Comparison of ENCODE assay signal across 9 cellular contexts in the genomic region with DNA sequence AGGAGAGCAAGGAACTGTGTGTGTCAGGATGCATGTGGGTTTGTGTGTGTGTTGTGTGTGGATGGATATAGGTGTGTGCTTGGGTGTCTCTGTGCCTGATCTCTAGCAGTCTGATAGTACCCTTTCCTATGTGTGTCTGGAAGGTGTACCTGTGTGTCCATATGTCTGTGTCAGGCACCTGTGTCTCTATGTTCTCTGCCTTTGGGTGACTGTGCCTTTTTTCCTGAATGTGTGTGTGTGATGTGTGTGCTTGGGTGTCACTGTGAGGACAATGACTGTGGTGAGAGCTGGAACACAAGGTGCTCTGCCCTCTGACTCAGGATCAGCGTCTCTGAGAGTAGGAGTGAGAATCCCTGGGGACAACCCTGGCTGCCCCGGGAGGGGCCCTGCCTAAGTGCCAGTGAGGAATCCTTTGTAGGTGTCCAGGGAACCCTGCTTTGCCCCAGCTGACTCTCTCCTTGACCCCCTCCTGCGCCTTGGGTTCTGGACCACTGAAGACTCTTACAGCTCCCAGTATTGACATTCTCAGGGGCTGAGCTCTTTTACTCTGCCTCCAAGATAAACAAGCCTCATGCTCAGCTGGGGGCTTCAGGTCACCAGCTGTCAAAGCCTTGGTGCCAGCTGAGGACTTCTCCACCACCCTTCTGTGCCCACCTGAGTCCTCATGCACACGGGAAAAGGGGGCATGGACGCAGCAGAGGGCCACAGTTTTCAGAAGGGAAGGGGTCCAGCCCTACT. TPM values are rescaled to one million over a fixed set of nuclear protein-coding genes. Genes with fewer than 3 reads are reported as not detected.
DNase-seq lines count a peak whose midpoint lies in the region; ATAC-seq and TF ChIP-seq lines count a peak whose summit lies in the region.
"Had no signal": no experiment of that assay in that cellular context is flagged by ENCODE, and none has a peak within 500 bp of the region (broad histone marks: within the 10 kb centered on the region; RNA-seq: fewer than 3 reads in every experiment).

No MANE protein-coding gene starts in this region.

- no peak overlapping the region for H3K14ac ChIP-seq in IMR-90 (replicated peaks; ENCODE audit: low read depth, low read length)

- H2AK9ac ChIP-seq in IMR-90 (replicated peaks; ENCODE audit: low read depth, low read length, poor library complexity) = peak overlapping the region; percentile 7

- TF ChIP-seq POLR2A in IMR-90 (IDR thresholded peaks at IDR 0.05; ENCODE audit: low read depth, low read length) = no peak

- H3K36me3 Mint-ChIP-seq in CD8-positive, alpha-beta T cell = no peaks in the 10 kb centered on the region
- peaks cover 5% of the 10 kb centered on the region for H3K36me3 Mint-ChIP-seq in chondrocyte (ENCODE audit: low read depth)
- H3K36me3 Mint-ChIP-seq in neural crest cell (ENCODE audit: low read depth) = no peaks in the 10 kb centered on the region

- no peak overlapping the region; the same call in 1 of the 2 replicates for H3K4me2 ChIP-seq in IMR-90 (ENCODE audit: low read depth, low read length)

- CTCF ChIA-PET in CD8-positive, alpha-beta T cell (lab: Charles Lee) = interaction anchor here (0.6 to 3.8 kb wide), 8 partner anchors 9 to 500 kb away, joined by 3 to 24 read pairs (median 4); no protein-coding TSS in a partner anchor
- CTCF ChIA-PET in IMR-90 (lab: Yijun Ruan, JAX) = interaction anchor here (0.6 kb wide), 1 partner anchor 10 kb away, joined by 3 read pairs; no protein-coding TSS in a partner anchor

- ATAC-seq in CD8-positive, alpha-beta T cell = no peak
- ATAC-seq in IMR-90 (ENCODE audit: low read depth) = no peak

- TF ChIP-seq CTCF in CD8-positive, alpha-beta T cell (IDR thresholded peaks at IDR 0.05) = no peak
- no peak for TF ChIP-seq CTCF in IMR-90 (conservative IDR thresholded peaks at IDR 0.05; ENCODE audit: low read depth, low read length)
- no peak for TF ChIP-seq CTCF in chondrocyte (IDR thresholded peaks at IDR 0.05)
- TF ChIP-seq CTCF in neural crest cell (conservative IDR thresholded peaks at IDR 0.05) = no peak

- H3K9ac ChIP-seq in IMR-90 (ENCODE audit: low read depth, low read length) = no peak overlapping the region

- dilution Hi-C loops in IMR-90 (cut with HindIII; ENCODE audit: low sequenced_read_pairs, unreplicated experiment) = no loop called here

- H3K27me3 ChIP-seq in CD8-positive, alpha-beta T cell (ENCODE audit: insufficient read depth, low read length) = peaks cover 33% of the 10 kb centered on the region
- peaks cover 70% of the 10 kb centered on the region for H3K27me3 ChIP-seq in IMR-90 (ENCODE audit: control insufficient read depth, insufficient read depth, low read length)

- peaks cover 38% of the 10 kb centered on the region for H3K4me1 Mint-ChIP-seq in CD8-positive, alpha-beta T cell (ENCODE audit: low read depth)
- H3K4me1 Mint-ChIP-seq in chondrocyte (ENCODE audit: low read depth) = peaks cover 25% of the 10 kb centered on the region
- H3K4me1 Mint-ChIP-seq in neural crest cell = peaks cover 37% of the 10 kb centered on the region

- no peak overlapping the region for H2BK5ac ChIP-seq in IMR-90 (ENCODE audit: low read depth, low read length, poor library complexity, severe bottlenecking)

- no peak overlapping the region for H3K27ac ChIP-seq in CD8-positive, alpha-beta T cell (ENCODE audit: low read depth, low read length)
- H3K27ac ChIP-seq in IMR-90 (ENCODE audit: insufficient read depth, low read length) = no peak overlapping the region
- H3K27ac ChIP-seq: ovary had no signal

- no peak overlapping the region for H3K18ac ChIP-seq in IMR-90 (ENCODE audit: low read depth, low read length)

- WGBS in IMR-90 (ENCODE audit: extremely low coverage in 2 of 2, insufficient read length in 1 of 2), 2 experiments = 80% methylated on average over 4 of the region's 5 CpGs; no CpG with 5 or more reads in 1 of the 2 experiments

- no peak overlapping the region for H3K56ac ChIP-seq in IMR-90 (ENCODE audit: extremely low read depth, insufficient read depth, low read length)

- no peak overlapping the region for H4K91ac ChIP-seq in IMR-90 (ENCODE audit: insufficient read depth, low read depth, low read length)

- no peaks in the 10 kb centered on the region for H3K36me3 ChIP-seq in CD8-positive, alpha-beta T cell (ENCODE audit: insufficient read depth, low read length)
- H3K36me3 ChIP-seq in IMR-90 (ENCODE audit: control insufficient read depth, insufficient read depth, low read length) = no peaks in the 10 kb centered on the region
- H3K36me3 ChIP-seq: ovary had no signal

- DNase-seq in CD8-positive, alpha-beta T cell = no peak
- no peak for DNase-seq in IMR-90
- no peak for DNase-seq in chondrocyte (ENCODE audit: low spot score)
- DNase-seq in neural crest cell (ENCODE audit: low read depth, low spot score) = no peak
- no peak for DNase-seq in A172 (ENCODE audit: low spot score)
- DNase-seq in GOT3 (lab: John Stamatoyannopoulos, UW) = no peak
- DNase-seq in NCI-H2196 treated with DMSO at 0.1 percent for 48 hours (lab: John Stamatoyannopoulos, UW; ENCODE audit: unreplicated experiment) = no peak
- DNase-seq in AML-193 (lab: John Stamatoyannopoulos, UW) = no peak

- no peak overlapping the region for H4K5ac ChIP-seq in IMR-90 (ENCODE audit: low read depth, low read length)

- 0 out of 2 replicates have a peak, but pooled peaks cover 3% of the 10 kb centered on the region for H3K9me1 ChIP-seq in IMR-90 (ENCODE audit: insufficient read depth, low read length)

- no peaks in the 10 kb centered on the region for H3K9me3 Mint-ChIP-seq in CD8-positive, alpha-beta T cell
- H3K9me3 Mint-ChIP-seq in chondrocyte (ENCODE audit: low read depth) = no peaks in the 10 kb centered on the region
- no peaks in the 10 kb centered on the region for H3K9me3 Mint-ChIP-seq in neural crest cell

- peak overlapping the region; percentile 75 for H2AFZ ChIP-seq in IMR-90 (replicated peaks; ENCODE audit: low read length, poor library complexity)

- no peak overlapping the region for H2BK15ac ChIP-seq in IMR-90 (ENCODE audit: low read depth, low read length)

- 0 out of 2 replicates have a peak overlapping the region, but pooled peaks have one; percentile 4 for H2AK5ac ChIP-seq in IMR-90 (ENCODE audit: low read depth, low read length)

- POLR2A ChIA-PET in CD8-positive, alpha-beta T cell (lab: Charles Lee) = interaction anchor here (0.8 to 1.3 kb wide), 2 partner anchors 8 to 13 kb away, joined by 3 to 4 read pairs; a partner anchor contains a TSS
- POLR2A ChIA-PET in IMR-90 (lab: Charles Lee; ENCODE audit: unreplicated experiment) = no interaction called here

- peak overlapping the region; percentile 37 for H3K4me3 ChIP-seq in CD8-positive, alpha-beta T cell (ENCODE audit: low read depth, low read length)
- H3K4me3 ChIP-seq in IMR-90 (ENCODE audit: insufficient read depth, low read depth, low read length) = no peak overlapping the region

- H3K4me1 ChIP-seq in CD8-positive, alpha-beta T cell (ENCODE audit: insufficient read depth, low read length) = peaks cover 54% of the 10 kb centered on the region
- H3K4me1 ChIP-seq in IMR-90 (ENCODE audit: control insufficient read depth, insufficient read depth, low read length) = peaks cover 6% of the 10 kb centered on the region; the same call in 1 of the 2 replicates

- H3K27ac Mint-ChIP-seq in CD8-positive, alpha-beta T cell = peak overlapping the region; percentile 2
- no peak overlapping the region for H3K27ac Mint-ChIP-seq in chondrocyte (ENCODE audit: unreplicated experiment)
- no peak overlapping the region for H3K27ac Mint-ChIP-seq in neural crest cell (ENCODE audit: unreplicated experiment)

- no peak for TF ChIP-seq RAD21 in IMR-90 (IDR thresholded peaks at IDR 0.05; ENCODE audit: low read length)

- no peaks in the 10 kb centered on the region for H3K79me1 ChIP-seq in IMR-90 (ENCODE audit: low read depth in 1 of 2, low read length in 2 of 2)

- H3K23ac ChIP-seq in IMR-90 (ENCODE audit: low read depth, low read length) = peak overlapping the region; percentile 66; the same call in 1 of the 2 replicates

- H2BK120ac ChIP-seq in IMR-90 (ENCODE audit: low read depth, low read length) = no peak overlapping the region

- intact Hi-C loops in CD8-positive, alpha-beta T cell (cut with DNase I, micrococcal nuclease) = no loop called here
- intact Hi-C loops in IMR-90 (cut with micrococcal nuclease) = no loop called here

- peaks cover 24% of the 10 kb centered on the region for H3K27me3 Mint-ChIP-seq in CD8-positive, alpha-beta T cell (ENCODE audit: low read depth)
- H3K27me3 Mint-ChIP-seq in chondrocyte (ENCODE audit: low read depth) (peaks cover 20% of the 10 kb centered on the region), neural crest cell (ENCODE audit: low read depth) (peaks cover 59% of the 10 kb centered on the region)

- peak overlapping the region; percentile 58 for H3K4me3 Mint-ChIP-seq in CD8-positive, alpha-beta T cell
- H3K4me3 Mint-ChIP-seq in chondrocyte (ENCODE audit: unreplicated experiment) = peak overlapping the region; percentile 52
- H3K4me3 Mint-ChIP-seq in neural crest cell = peak overlapping the region; percentile 78

- H4K8ac ChIP-seq in IMR-90 (ENCODE audit: low read depth in 2 of 2, low read length in 2 of 2) = no peak overlapping the region

- H2BK20ac ChIP-seq in IMR-90 (ENCODE audit: low read depth, low read length) = no peak overlapping the region

- in situ Hi-C loops in IMR-90 (cut with MboI; ENCODE audit: low sequenced_read_pairs) = no loop called here

- H4K20me1 ChIP-seq in IMR-90 (ENCODE audit: insufficient read depth, low read length) = peaks cover 11% of the 10 kb centered on the region

- H3K4ac ChIP-seq in IMR-90 (ENCODE audit: low read depth, low read length) = no peak overlapping the region

- BruUV-seq in IMR-90 (replicated peaks; lab: Mats Ljungman, UMichigan) = no TSS peak

- H3K9me3 ChIP-seq in CD8-positive, alpha-beta T cell (ENCODE audit: low read length) = no peaks in the 10 kb centered on the region
- H3K9me3 ChIP-seq in IMR-90 (ENCODE audit: control insufficient read depth, insufficient read depth, low read length) = no peaks in the 10 kb centered on the region
- H3K9me3 ChIP-seq: ovary had no signal

RNA-seq across cellular contexts. Expression of a gene that starts 0.7 kb away (rescaled TPM):
- total RNA-seq in CD8-positive, alpha-beta T cell = under 1 TPM; 0.46 to 0.69 TPM
- total RNA-seq in IMR-90 (2012; rRNA removed) (0.56 and 0.72 TPM in 2 replicates), chondrocyte (4.3 to 5.5 TPM (median 4.5 TPM) in 3 replicates), neural crest cell (5.6 and 6.6 TPM in 2 replicates)
- polyA plus RNA-seq in IMR-90 (2012; rRNA removed) = 1.6 TPM in 2 replicates
- polyA plus RNA-seq in IMR-90 (2012; cell fraction: cytosol; rRNA removed) = 0.75 and 1.8 TPM in 2 replicates
- polyA plus RNA-seq in IMR-90 (2012; cell fraction: nucleus; rRNA removed; ENCODE audit: low replicate concordance) = 1.4 and 1.5 TPM in 2 replicates
- 1.5 and 2.5 TPM in 2 replicates for total RNA-seq in A172 (2014; rRNA removed; shearing (Covaris generic))

RNA-seq across cellular contexts. Expression of a gene that starts 14.4 kb away (rescaled TPM):
- 1 to 10 TPM; 1.4 to 1.8 TPM for total RNA-seq in CD8-positive, alpha-beta T cell
- total RNA-seq in IMR-90 (2012; rRNA removed) (3.3 and 3.8 TPM in 2 replicates), chondrocyte (8.9 to 10.6 TPM (median 9.7 TPM) in 3 replicates), neural crest cell (26.4 and 28.5 TPM in 2 replicates)
- 11.8 and 16.3 TPM in 2 replicates for polyA plus RNA-seq in IMR-90 (2012; rRNA removed)
- polyA plus RNA-seq in IMR-90 (2012; cell fraction: cytosol; rRNA removed) = 11.9 and 15.9 TPM in 2 replicates
- 7.3 and 9.8 TPM in 2 replicates for polyA plus RNA-seq in IMR-90 (2012; cell fraction: nucleus; rRNA removed; ENCODE audit: low replicate concordance)
- total RNA-seq in A172 (2014; rRNA removed; shearing (Covaris generic)) = 20.3 and 21.7 TPM in 2 replicates

RNA-seq across cellular contexts. Expression of a gene that starts 26.8 kb away (rescaled TPM):
- total RNA-seq in CD8-positive, alpha-beta T cell = 10 to 100 TPM; 10.8 to 11.8 TPM
- 25.6 and 29.7 TPM in 2 replicates for total RNA-seq in IMR-90 (2012; rRNA removed)
- 52.4 and 65.6 TPM in 2 replicates for polyA plus RNA-seq in IMR-90 (2012; rRNA removed)
- 37.6 and 68.1 TPM in 2 replicates for polyA plus RNA-seq in IMR-90 (2012; cell fraction: cytosol; rRNA removed)
- 71.0 and 198 TPM in 2 replicates for polyA plus RNA-seq in IMR-90 (2012; cell fraction: nucleus; rRNA removed; ENCODE audit: low replicate concordance)
- total RNA-seq in chondrocyte = 73.7 to 91.1 TPM (median 75.2 TPM) in 3 replicates
- total RNA-seq in neural crest cell = 82.2 and 85.1 TPM in 2 replicates
- 144 and 154 TPM in 2 replicates for total RNA-seq in A172 (2014; rRNA removed; shearing (Covaris generic))

RNA-seq across cellular contexts. Expression of a gene that starts 44.3 kb away (rescaled TPM):
- total RNA-seq in CD8-positive, alpha-beta T cell = under 1 TPM in 1 of 2 experiments, not detected in 1; 0.30 TPM
- total RNA-seq in IMR-90 (2012; rRNA removed) (not detected in 2 replicates), chondrocyte (not detected in 3 replicates), neural crest cell (not detected in 2 replicates)
- polyA plus RNA-seq in IMR-90 (2012; rRNA removed) = not detected in 2 replicates
- polyA plus RNA-seq in IMR-90 (2012; cell fraction: cytosol; rRNA removed) = not detected in 2 replicates
- polyA plus RNA-seq in IMR-90 (2012; cell fraction: nucleus; rRNA removed; ENCODE audit: low replicate concordance) = 0.03 TPM in 1 of 2 replicates, not detected in the other
- total RNA-seq in A172 (2014; rRNA removed; shearing (Covaris generic)) = not detected in 2 replicates

RNA-seq across cellular contexts. Expression of a gene that starts 44.3 kb away (rescaled TPM):
- under 1 TPM; 0.52 to 0.61 TPM for total RNA-seq in CD8-positive, alpha-beta T cell
- not detected in 2 replicates for total RNA-seq in IMR-90 (2012; rRNA removed)
- 0.14 and 0.30 TPM in 2 replicates for polyA plus RNA-seq in IMR-90 (2012; rRNA removed)
- polyA plus RNA-seq in IMR-90 (2012; cell fraction: cytosol; rRNA removed) = 0.04 and 0.19 TPM in 2 replicates
- 2.9 TPM in 2 replicates for polyA plus RNA-seq in IMR-90 (2012; cell fraction: nucleus; rRNA removed; ENCODE audit: low replicate concordance)
- 0.30 to 0.36 TPM (median 0.36 TPM) in 3 replicates for total RNA-seq in chondrocyte
- total RNA-seq in neural crest cell = 1.3 and 3.4 TPM in 2 replicates
- total RNA-seq in A172 (2014; rRNA removed; shearing (Covaris generic)) = 0.90 TPM in 1 of 2 replicates, not detected in the other
